ENCODE assay signal across 30 cellular contexts in the genomic region with DNA sequence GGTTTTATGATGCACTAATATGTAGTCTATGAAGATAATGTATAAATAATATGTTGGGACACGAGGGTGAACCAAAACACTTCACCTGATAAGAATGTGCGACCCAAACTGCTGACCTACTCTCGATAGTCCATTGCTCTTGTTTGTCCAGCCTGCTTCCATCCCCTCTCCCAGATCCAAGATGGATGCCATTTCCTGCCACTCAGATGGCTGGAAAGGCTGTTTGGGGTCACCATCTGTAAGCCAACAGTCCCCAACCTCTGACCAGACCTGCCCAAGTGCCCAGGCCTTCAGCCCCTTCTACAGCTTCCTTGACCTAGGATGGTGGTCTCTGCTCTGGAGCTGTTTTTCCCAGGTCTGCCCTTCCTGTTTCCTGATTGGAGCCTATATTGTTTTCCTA. TPM values are rescaled to one million over a fixed set of nuclear protein-coding genes. Genes with fewer than 3 reads are reported as not detected.
A peak's percentile ranks its signal among the peaks of the same experiment; 100 is the strongest.
DNase-seq lines count a peak whose midpoint lies in the region; ATAC-seq, FAIRE-seq and TF ChIP-seq lines count a peak whose summit lies in the region.
"Had no signal": no experiment of that assay in that cellular context is flagged by ENCODE, and none has a peak within 500 bp of the region (broad histone marks: within the 10 kb centered on the region; RNA-seq: fewer than 3 reads in every experiment).

No MANE protein-coding gene starts in this region.

- no peak overlapping the region for H4K8ac ChIP-seq in H1 (ENCODE audit: extremely low read depth, insufficient read depth, low read length)
- H4K8ac ChIP-seq in neuronal stem cell (ENCODE audit: low read depth, low read length), result no peak overlapping the region

- H3K4me3 Mint-ChIP-seq in GM23338, result no peak overlapping the region
- no peak overlapping the region for H3K4me3 Mint-ChIP-seq in WTC11
- H3K4me3 Mint-ChIP-seq: CD4-positive, alpha-beta T cell; CD8-positive, alpha-beta T cell had no signal

- H3K4me3 ChIP-seq in GM23338 (no peak overlapping the region), HCT116 (replicated peaks in 1 of 2; ENCODE audit: low read depth in 1 of 2, low read length in 2 of 2) (no peak overlapping the region), H1 (ENCODE audit: extremely low read depth in 1 of 4, insufficient read depth in 2 of 4, low read depth in 3 of 4, low read length in 4 of 4) (no peak overlapping the region), neuronal stem cell (ENCODE audit: low read length in 2 of 2) (no peak overlapping the region)
- H3K4me3 ChIP-seq: BLaER1, GM12878 had no signal

- intact Hi-C loops in HCT116 (cut with micrococcal nuclease), result no loop called here

- no peaks in the 10 kb centered on the region for H3K9me2 ChIP-seq in GM23338 (ENCODE audit: insufficient read depth)
- no peaks in the 10 kb centered on the region for H3K9me2 ChIP-seq in HCT116 (ENCODE audit: insufficient read depth)

- H3K4me1 Mint-ChIP-seq in GM23338, result peaks cover 9% of the 10 kb centered on the region; the same call in 2 of the 3 replicates
- H3K4me1 Mint-ChIP-seq in WTC11, result peaks cover 4% of the 10 kb centered on the region

- H3K23ac ChIP-seq in H1 (ENCODE audit: insufficient read length) (no peak overlapping the region), neuronal stem cell (ENCODE audit: low read depth, low read length, poor library complexity) (no peak overlapping the region)

- no peak for TF ChIP-seq RAD21 in HCT116 (IDR thresholded peaks at IDR 0.05; ENCODE audit: low read depth)
- no peak for TF ChIP-seq RAD21 in H1 (IDR thresholded peaks at IDR 0.05 in 1 of 2, conservative IDR thresholded peaks at IDR 0.05 in 1 of 2; ENCODE audit: low read depth in 2 of 2, low read length in 2 of 2)

- BruUV-seq in HCT116 (replicated peaks; lab: Mats Ljungman, UMichigan), result no TSS peak

- no peaks in the 10 kb centered on the region for H3K9me3 ChIP-seq in HCT116 (ENCODE audit: control insufficient read depth in 1 of 2, insufficient read depth in 1 of 2, low read depth in 1 of 2, low read length in 2 of 2)
- no peaks in the 10 kb centered on the region for H3K9me3 ChIP-seq in H1 (ENCODE audit: insufficient read depth in 2 of 2, low read depth in 1 of 2, low read length in 1 of 2)
- no peaks in the 10 kb centered on the region for H3K9me3 ChIP-seq in neuronal stem cell (replicated peaks in 1 of 2; ENCODE audit: control insufficient read depth in 2 of 2, insufficient read depth in 1 of 2, low read depth in 1 of 2, low read length in 2 of 2)
- H3K9me3 ChIP-seq: BE2C, BLaER1, Caco-2 had no signal

- H3K23me2 ChIP-seq in H1 (ENCODE audit: low read depth, low read length), result peaks cover 4% of the 10 kb centered on the region

- no peak overlapping the region for H3K18ac ChIP-seq in H1 (ENCODE audit: extremely low read depth, low read length)
- H3K18ac ChIP-seq in neuronal stem cell (ENCODE audit: low read length), result no peak overlapping the region

- H2BK5ac ChIP-seq in H1 (ENCODE audit: low read depth, low read length) (no peak overlapping the region), neuronal stem cell (ENCODE audit: low read length) (no peak overlapping the region)

- no peak overlapping the region for H2BK20ac ChIP-seq in H1 (ENCODE audit: low read length)

- H3K9me3 Mint-ChIP-seq in GM23338 (no peaks in the 10 kb centered on the region), WTC11 (no peaks in the 10 kb centered on the region)
- H3K9me3 Mint-ChIP-seq: CD4-positive, alpha-beta T cell; CD8-positive, alpha-beta T cell had no signal

- CTCF ChIA-PET in HCT116 (lab: Charles Lee) (interaction anchor here (0.8 to 1.3 kb wide), 2 partner anchors 19 to 140 kb away, joined by 3 to 5 read pairs; no protein-coding TSS in a partner anchor), H1 (lab: Charles Lee; ENCODE audit: partially characterized antibody) (interaction anchor here (0.9 to 1.5 kb wide), 7 partner anchors 15 to 140 kb away, joined by 3 to 9 read pairs (median 4); no protein-coding TSS in a partner anchor), WTC11 (lab: Charles Lee) (interaction anchor here (1.3 to 1.7 kb wide), 2 partner anchors 13 to 37 kb away, joined by 4 read pairs; no protein-coding TSS in a partner anchor)

- ATAC-seq in GM23338, result no peak
- ATAC-seq in HCT116, result no peak
- no peak for ATAC-seq in WTC11
- ATAC-seq: CD8-positive, alpha-beta T cell; GM12878 had no signal

- TF ChIP-seq POLR2A in HCT116 (IDR thresholded peaks at IDR 0.05; ENCODE audit: borderline replicate concordance, extremely low read depth, insufficient read depth, insufficient read length) (no peak), H1 (IDR thresholded peaks at IDR 0.05; ENCODE audit: control extremely low read depth in 1 of 2, low read depth in 2 of 2, low read length in 2 of 2) (no peak)

- no peak overlapping the region for H2BK12ac ChIP-seq in H1 (ENCODE audit: low read depth, low read length)
- H2BK12ac ChIP-seq in neuronal stem cell (ENCODE audit: low read length), result no peak overlapping the region

- H3K79me2 ChIP-seq in GM23338 (replicated peaks; ENCODE audit: insufficient read depth) (no peaks in the 10 kb centered on the region), HCT116 (ENCODE audit: insufficient read depth, low read length) (no peaks in the 10 kb centered on the region), H1 (ENCODE audit: control insufficient read depth in 1 of 2, insufficient read depth in 2 of 2, low read length in 2 of 2) (no peaks in the 10 kb centered on the region)

- H3K27me3 ChIP-seq in GM23338 (ENCODE audit: insufficient read depth), result peaks cover 20% of the 10 kb centered on the region
- no peaks in the 10 kb centered on the region for H3K27me3 ChIP-seq in HCT116 (ENCODE audit: insufficient read depth, low read length)
- H3K27me3 ChIP-seq in H1 (replicated peaks in 1 of 4; ENCODE audit: control insufficient read depth in 3 of 4, extremely low read depth in 1 of 4, insufficient read depth in 3 of 4, low read length in 3 of 4), result peaks cover 0 to 12% (median 8%) of the 10 kb centered on the region in 4 experiments; a peak in 6 of 7 replicates
- peaks cover 0 to 38% (median 4%) of the 10 kb centered on the region in 3 experiments for H3K27me3 ChIP-seq in neuronal stem cell (ENCODE audit: control insufficient read depth in 3 of 3, insufficient read depth in 3 of 3, low read depth in 1 of 3, low read length in 3 of 3)
- H3K27me3 ChIP-seq: BE2C had no signal

- H3K14ac ChIP-seq in H1 (ENCODE audit: insufficient read length), result no peak overlapping the region
- no peak overlapping the region for H3K14ac ChIP-seq in neuronal stem cell (ENCODE audit: low read length)

- H3K27me3 Mint-ChIP-seq in GM23338 (ENCODE audit: insufficient read depth, low read depth, poor library complexity) (peaks cover 15% of the 10 kb centered on the region), WTC11 (ENCODE audit: low read depth) (peaks cover 26% of the 10 kb centered on the region)

- H3F3A ChIP-seq in GM23338 (replicated peaks; ENCODE audit: low read depth), result no peaks in the 10 kb centered on the region

- H3K4ac ChIP-seq in H1 (replicated peaks; ENCODE audit: insufficient read length, low read depth, low read length) (no peak overlapping the region), neuronal stem cell (ENCODE audit: low read length) (no peak overlapping the region)

- no peak overlapping the region for H3K27ac ChIP-seq in GM23338 (ENCODE audit: low read depth)
- H3K27ac ChIP-seq in HCT116 (ENCODE audit: low read depth, low read length), result no peak overlapping the region
- no peak overlapping the region for H3K27ac ChIP-seq in H1 (ENCODE audit: low read depth, low read length)
- H3K27ac ChIP-seq in neuronal stem cell (replicated peaks; ENCODE audit: low read length), result no peak overlapping the region
- H3K27ac ChIP-seq: BLaER1 had no signal

- WGBS in H1 (ENCODE audit: extremely low coverage in 1 of 2, insufficient coverage in 1 of 2, insufficient read length in 1 of 2, insufficient replicate concordance in 2 of 2, low coverage in 1 of 2, low lambda C conversion rate in 2 of 2, missing lambda C conversion rate in 1 of 2), 2 experiments, result 89% methylated on average over 3 of the region's 3 CpGs; no CpG with 5 or more reads in 1 of the 2 experiments
- WGBS in neuronal stem cell (ENCODE audit: extremely low coverage in 2 of 2, insufficient read length in 2 of 2, insufficient replicate concordance in 1 of 2), 2 donors, result no CpG with 5 or more reads among the region's 3 CpGs

- H3K79me1 ChIP-seq in H1 (ENCODE audit: low read depth, low read length) (no peaks in the 10 kb centered on the region), neuronal stem cell (ENCODE audit: low read depth, low read length) (no peaks in the 10 kb centered on the region)

- H3K56ac ChIP-seq in H1 (replicated peaks; ENCODE audit: insufficient read length, low read depth, low read length), result no peak overlapping the region

- H2BK15ac ChIP-seq in H1 (ENCODE audit: low read length) (peak overlapping the region; percentile 84; the same call in 1 of the 2 replicates), neuronal stem cell (ENCODE audit: low read length) (no peak overlapping the region)

- H3K27ac Mint-ChIP-seq in GM23338 (no peak overlapping the region), WTC11 (no peak overlapping the region)
- H3K27ac Mint-ChIP-seq: CD4-positive, alpha-beta T cell; CD8-positive, alpha-beta T cell had no signal

- DNase-seq in GM23338 (ENCODE audit: low spot score) (no peak), HCT116 (ENCODE audit: low read depth, low spot score) (no peak), H1 (ENCODE audit: low read depth in 1 of 2, low spot score in 2 of 2) (no peak), neuronal stem cell (ENCODE audit: low spot score) (no peak), WTC11 (ENCODE audit: low spot score) (no peak), activated gamma-delta T cell (lab: John Stamatoyannopoulos, UW) (no peak), retina (no peak)
- no peak for DNase-seq in NK-92 treated with Interleukin-12 subunit alpha and Interleukin-12 subunit beta, amount 100 ng/mL, for 24 hours (lab: John Stamatoyannopoulos, UW)
- DNase-seq: 8988T; ACHN; BE2C; C1 segment of cervical spinal cord; Caco-2; Calu3; CD4-positive, alpha-beta T cell; CD8-positive, alpha-beta T cell; DMS153; DMS53; DMS79; DND-41; EL; GDM1 had no signal

- no peak for TF ChIP-seq CTCF in GM23338 (conservative IDR thresholded peaks at IDR 0.05; ENCODE audit: low read depth in 2 of 2)
- TF ChIP-seq CTCF in HCT116 (IDR thresholded peaks at IDR 0.05 in 2 of 3, conservative IDR thresholded peaks at IDR 0.05 in 1 of 3; ENCODE audit: borderline replicate concordance in 1 of 3, insufficient read depth in 1 of 3, low read depth in 2 of 3, low read length in 2 of 3), result no peak
- TF ChIP-seq CTCF in H1 (IDR thresholded peaks at IDR 0.05; ENCODE audit: control extremely low read depth in 1 of 3, insufficient read depth in 1 of 3, low read depth in 1 of 3, low read length in 3 of 3), result no peak
- TF ChIP-seq CTCF in WTC11 (IDR thresholded peaks at IDR 0.05), result no peak

- POLR2A ChIA-PET in HCT116 (lab: Charles Lee), result no interaction called here
- POLR2A ChIA-PET in H1 (lab: Charles Lee; ENCODE audit: partially characterized antibody), result interaction anchor here (1.9 kb wide), 1 partner anchor 33 kb away, joined by 4 read pairs; a partner anchor contains a TSS
- POLR2A ChIA-PET in WTC11 (lab: Charles Lee), result interaction anchor here (1.0 kb wide), 1 partner anchor 13 kb away, joined by 3 read pairs; no protein-coding TSS in a partner anchor

- no peak overlapping the region for H4K91ac ChIP-seq in H1 (replicated peaks; ENCODE audit: insufficient read length, low read length)
- H4K91ac ChIP-seq in neuronal stem cell (ENCODE audit: low read depth, low read length, poor library complexity), result no peak overlapping the region

- H3K4me1 ChIP-seq in GM23338 (ENCODE audit: insufficient read depth), result peaks cover 3% of the 10 kb centered on the region; the same call in 1 of the 2 replicates
- H3K4me1 ChIP-seq in HCT116 (ENCODE audit: control insufficient read depth in 1 of 2, insufficient read depth in 2 of 2, low read length in 2 of 2), result no peaks in the 10 kb centered on the region
- peaks cover 0 to 2% (median under 1%) of the 10 kb centered on the region in 4 experiments; a peak in 1 of 7 replicates for H3K4me1 ChIP-seq in H1 (replicated peaks in 1 of 4; ENCODE audit: control insufficient read depth in 3 of 4, insufficient read depth in 4 of 4, low read length in 3 of 4)
- H3K4me1 ChIP-seq in neuronal stem cell (ENCODE audit: control insufficient read depth in 2 of 2, insufficient read depth in 1 of 2, low read depth in 1 of 2, low read length in 2 of 2), result peaks cover 0 to 7% of the 10 kb centered on the region in 2 donors
- H3K4me1 ChIP-seq: BE2C, Caco-2 had no signal

- H2AK5ac ChIP-seq in H1 (ENCODE audit: low read depth, low read length), result no peak overlapping the region
- no peak overlapping the region for H2AK5ac ChIP-seq in neuronal stem cell (ENCODE audit: low read depth, low read length)

- no peak overlapping the region for H2BK120ac ChIP-seq in H1 (replicated peaks; ENCODE audit: low read depth, low read length)
- no peak overlapping the region for H2BK120ac ChIP-seq in neuronal stem cell (ENCODE audit: low read depth, low read length)

- no peaks in the 10 kb centered on the region for H4K20me1 ChIP-seq in GM23338 (replicated peaks; ENCODE audit: insufficient read depth)
- no peaks in the 10 kb centered on the region for H4K20me1 ChIP-seq in HCT116 (ENCODE audit: insufficient read depth)
- no peaks in the 10 kb centered on the region for H4K20me1 ChIP-seq in H1 (replicated peaks in 1 of 2; ENCODE audit: control insufficient read depth in 1 of 2, insufficient read depth in 2 of 2, low read length in 2 of 2)
- H4K20me1 ChIP-seq: BLaER1 had no signal

- H3K4me2 ChIP-seq in GM23338, result no peak overlapping the region
- no peak overlapping the region for H3K4me2 ChIP-seq in HCT116 (ENCODE audit: low read length)
- no peak overlapping the region for H3K4me2 ChIP-seq in H1 (ENCODE audit: insufficient read depth in 1 of 2, low read depth in 2 of 2, low read length in 2 of 2)
- H3K4me2 ChIP-seq in neuronal stem cell (ENCODE audit: insufficient read depth, low read length, poor library complexity, severe bottlenecking), result no peak overlapping the region
- H3K4me2 ChIP-seq: BLaER1 had no signal

- H3K36me3 ChIP-seq in GM23338 (ENCODE audit: insufficient read depth), result no peaks in the 10 kb centered on the region
- no peaks in the 10 kb centered on the region for H3K36me3 ChIP-seq in HCT116 (ENCODE audit: control insufficient read depth in 1 of 2, insufficient read depth in 2 of 2, low read length in 2 of 2)
- no peaks in the 10 kb centered on the region for H3K36me3 ChIP-seq in H1 (ENCODE audit: control insufficient read depth in 2 of 4, insufficient read depth in 4 of 4, low read length in 3 of 4)
- H3K36me3 ChIP-seq in neuronal stem cell (replicated peaks in 1 of 2; ENCODE audit: control insufficient read depth in 2 of 2, insufficient read depth in 2 of 2, low read length in 2 of 2), result no peaks in the 10 kb centered on the region
- H3K36me3 ChIP-seq: BE2C, BLaER1 had no signal

- no peak overlapping the region for H3K9ac ChIP-seq in HCT116 (ENCODE audit: low read length)
- H3K9ac ChIP-seq in H1 (replicated peaks in 1 of 4; ENCODE audit: extremely low read depth in 1 of 4, low read depth in 3 of 4, low read length in 3 of 4), result no peak overlapping the region
- H3K9ac ChIP-seq in neuronal stem cell (ENCODE audit: low read depth, low read length, poor library complexity), result no peak overlapping the region
- H3K9ac ChIP-seq: BLaER1 had no signal

- RAD21 ChIA-PET in HCT116 (lab: Charles Lee; ENCODE audit: low non-redundant PET in 1 of 2, low total read pairs in 2 of 2, uncharacterized antibody in 2 of 2, unreplicated experiment in 2 of 2), result no interaction called here

- H3K36me3 Mint-ChIP-seq in GM23338 (ENCODE audit: low read depth) (peaks cover 4% of the 10 kb centered on the region; the same call in 1 of the 3 replicates), WTC11 (no peaks in the 10 kb centered on the region)
- H3K36me3 Mint-ChIP-seq: CD8-positive, alpha-beta T cell had no signal

- H2AFZ ChIP-seq in GM23338 (peak overlapping the region; percentile 18; the same call in 1 of the 2 replicates), HCT116 (ENCODE audit: low read depth, low read length, poor library complexity, severe bottlenecking) (peak overlapping the region; percentile 81), H1 (ENCODE audit: low read length) (no peak overlapping the region), neuronal stem cell (ENCODE audit: low read length) (peak overlapping the region; percentile 46)

- H4K5ac ChIP-seq in H1 (ENCODE audit: insufficient read length, low read depth, low read length), result no peak overlapping the region

- FAIRE-seq in H1 (lab: Jason Lieb, UNC), result no peak
- FAIRE-seq: A204.1, D721Med, GM12878, GM12892, GM18507 had no signal

- TF ChIP-seq EP300 in H1 (IDR thresholded peaks at IDR 0.05; ENCODE audit: borderline replicate concordance in 1 of 2, low read depth in 2 of 2, low read length in 2 of 2), result no peak

RNA-seq across cellular contexts. Expression of a gene that starts 4.8 kb away (rescaled TPM):
- 2.0 and 2.3 TPM in 2 replicates for total RNA-seq in GM23338 (2014; rRNA removed; shearing (Covaris generic))
- polyA plus RNA-seq in GM23338 (2016; fragmentation: Nextera tagmentation; extraction: Ambion mirVana) (2.0 and 2.2 TPM in 2 replicates), H1 (2011; rRNA removed) (5.2 and 7.5 TPM in 2 replicates)
- total RNA-seq in HCT116 (2021; ENCODE audit: unreplicated experiment) (0.17 TPM), WTC11 (2021) (2.0 to 2.5 TPM (median 2.4 TPM) in 3 replicates)
- 0.07 TPM in 1 of 2 replicates, not detected in the other for polyA plus RNA-seq in HCT116 (2012)
- total RNA-seq in H1 (2021; fragmentation: NEBNext Ultra II Directional; extraction: Animal tissue kit (Norgen Biotek cat#: 25700)), result 2.6 and 2.7 TPM in 2 replicates
- polyA plus RNA-seq in H1 (2011; cell fraction: cytosol; rRNA removed), result 4.0 TPM
- polyA plus RNA-seq in H1 (2011; cell fraction: nucleus; rRNA removed), result 5.0 TPM
- polyA plus RNA-seq in H1 (2012, experiment 1 of 2), result 2.0 to 2.5 TPM (median 2.3 TPM) in 4 replicates
- polyA plus RNA-seq in H1 (2012, experiment 2 of 2), result 2.1 TPM
- 1.9 TPM for polyA plus RNA-seq in H1 (2013, experiment 1 of 2)
- polyA plus RNA-seq in H1 (2013, experiment 2 of 2), result 2.1 TPM
- polyA minus RNA-seq in H1 (2011; rRNA and poly(A)+ RNA removed), result 4.9 and 5.2 TPM in 2 replicates
- 2.3 TPM for polyA minus RNA-seq in H1 (2011; cell fraction: cytosol; rRNA and poly(A)+ RNA removed)
- polyA minus RNA-seq in H1 (2011; cell fraction: nucleus; rRNA and poly(A)+ RNA removed), result 10.7 TPM
- polyA plus RNA-seq in neuronal stem cell (2013, experiment 1 of 2), result 3.6 TPM
- polyA plus RNA-seq in neuronal stem cell (2013, experiment 2 of 2), result 3.6 TPM
- total RNA-seq: Caco-2; CD4-positive, alpha-beta T cell; CD8-positive, alpha-beta T cell; G401; GM12878 had no signal
- polyA plus RNA-seq: AG04450, GM12878 had no signal

RNA-seq across cellular contexts. Expression of a gene that starts 33.1 kb away (rescaled TPM):
- 108 and 116 TPM in 2 replicates for total RNA-seq in GM23338 (2014; rRNA removed; shearing (Covaris generic))
- polyA plus RNA-seq in GM23338 (2016; fragmentation: Nextera tagmentation; extraction: Ambion mirVana) (339 and 372 TPM in 2 replicates), H1 (2011; rRNA removed) (14.4 and 22.2 TPM in 2 replicates)
- total RNA-seq in HCT116 (2021; ENCODE audit: unreplicated experiment) (132 TPM), WTC11 (2021) (111 to 133 TPM (median 117 TPM) in 3 replicates)
- polyA plus RNA-seq in HCT116 (2012), result 36.4 and 42.2 TPM in 2 replicates
- 160 and 167 TPM in 2 replicates for total RNA-seq in H1 (2021; fragmentation: NEBNext Ultra II Directional; extraction: Animal tissue kit (Norgen Biotek cat#: 25700))
- polyA plus RNA-seq in H1 (2011; cell fraction: cytosol; rRNA removed), result 39.7 TPM
- polyA plus RNA-seq in H1 (2011; cell fraction: nucleus; rRNA removed), result 33.7 TPM
- polyA plus RNA-seq in H1 (2012, experiment 1 of 2), result 63.6 to 190 TPM (median 81.1 TPM) in 4 replicates
- polyA plus RNA-seq in H1 (2012, experiment 2 of 2), result 7.5 TPM
- 168 TPM for polyA plus RNA-seq in H1 (2013, experiment 1 of 2)
- polyA plus RNA-seq in H1 (2013, experiment 2 of 2), result 146 TPM
- polyA minus RNA-seq in H1 (2011; rRNA and poly(A)+ RNA removed), result 86.4 and 112 TPM in 2 replicates
- 52.3 TPM for polyA minus RNA-seq in H1 (2011; cell fraction: cytosol; rRNA and poly(A)+ RNA removed)
- polyA minus RNA-seq in H1 (2011; cell fraction: nucleus; rRNA and poly(A)+ RNA removed), result 151 TPM
- polyA plus RNA-seq in neuronal stem cell (2013, experiment 1 of 2), result 89.9 TPM
- 98.6 TPM for polyA plus RNA-seq in neuronal stem cell (2013, experiment 2 of 2)
